34 cellular contexts compared by ENCODE assay signal in the genomic region with DNA sequence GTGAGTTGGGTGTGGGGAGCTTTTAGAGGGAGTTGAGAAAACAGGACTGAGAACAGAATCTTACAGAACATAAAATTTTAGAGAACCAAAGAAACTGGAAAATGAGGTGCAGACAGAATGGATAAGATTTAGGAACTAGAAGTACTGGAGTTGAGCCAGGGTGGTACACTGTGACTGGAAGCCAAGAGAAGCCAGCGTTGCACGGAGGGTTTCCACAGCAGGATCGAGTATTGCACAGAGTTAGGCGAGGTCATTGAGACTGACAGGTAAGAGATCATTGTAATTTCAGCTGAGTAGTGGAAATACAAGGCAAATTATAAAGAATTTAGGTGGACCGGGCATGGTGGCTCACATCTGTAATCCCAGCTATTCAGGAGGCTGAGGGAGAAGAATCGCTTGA. TPM values are rescaled to one million over a fixed set of nuclear protein-coding genes. Genes with fewer than 3 reads are reported as not detected.
"Had no signal": no experiment of that assay in that cellular context is flagged by ENCODE, and none has a peak within 500 bp of the region (broad histone marks: within the 10 kb centered on the region; RNA-seq: fewer than 3 reads in every experiment).

No MANE protein-coding gene starts in this region.

- H3K27me3 Mint-ChIP-seq: stimulated activated naive CD8-positive, alpha-beta T cell treated with anti-CD3 and anti-CD28 coated beads, Interleukin-15, amount 100 ng/mL, for 72 hours had no signal

- H3K79me2 ChIP-seq: hepatocyte, parathyroid adenoma had no signal

- H3K9ac ChIP-seq: parathyroid adenoma had no signal

- H3K27me3 ChIP-seq: hepatocyte, right atrium auricular region, right lobe of liver, tibial nerve, vagina had no signal

- DNase-seq: heart right ventricle; islet precursor cell; left ventricle myocardium inferior; naive thymus-derived CD8-positive, alpha-beta T cell; nucleus accumbens; right lobe of liver; stimulated activated CD4-positive, alpha-beta T cell treated with anti-CD3 and anti-CD28 coated beads, Interleukin-1b, Interleukin-23, amount 100 ng/mL, for 48 hours; stimulated activated CD4-positive, alpha-beta T cell treated with anti-CD3 and anti-CD28 coated beads, Interleukin-2, amount 100 ng/mL, for 48 hours; stimulated activated CD4-positive, alpha-beta T cell treated with anti-CD3 and anti-CD28 coated beads, Interleukin-4, amount 100 ng/mL, for 4 hours; stimulated activated CD8-positive, alpha-beta memory T cell treated with anti-CD3 and anti-CD28 coated beads, Interleukin-4, amount 100 ng/mL, for 48 hours; stimulated activated naive CD4-positive, alpha-beta T cell treated with Interleukin-2 at 50 U/mL for 16 hours; stimulated activated naive CD8-positive, alpha-beta T cell treated with anti-CD3 and anti-CD28 coated beads, Interleukin-15, amount 100 ng/mL, for 72 hours; substantia nigra had no signal

- H3K4me3 Mint-ChIP-seq: memory B cell; naive thymus-derived CD8-positive, alpha-beta T cell; stimulated activated memory B cell treated with anti-CD40 and anti-IgM and Interleukin-4, amounts not matched to agents 10 μg/mL and 1 μg/mL and 100 μg/mL, for 72 hours; stimulated activated naive CD8-positive, alpha-beta T cell treated with anti-CD3 and anti-CD28 coated beads, Interleukin-15, amount 100 ng/mL, for 72 hours; type B pancreatic cell had no signal

- H3K9me3 Mint-ChIP-seq: memory B cell; stimulated activated memory B cell treated with anti-CD40 and anti-IgM and Interleukin-4, amounts not matched to agents 10 μg/mL and 1 μg/mL and 100 μg/mL, for 72 hours; stimulated activated naive CD8-positive, alpha-beta T cell treated with anti-CD3 and anti-CD28 coated beads, Interleukin-15, amount 100 ng/mL, for 72 hours; type B pancreatic cell had no signal

- H3K4me2 ChIP-seq: hepatocyte, smooth muscle cell had no signal

- H3K27ac Mint-ChIP-seq: memory B cell; progenitor cell of endocrine pancreas; stimulated activated memory B cell treated with anti-CD40 and anti-IgM and Interleukin-4, amounts not matched to agents 10 μg/mL and 1 μg/mL and 100 μg/mL, for 72 hours; stimulated activated naive CD8-positive, alpha-beta T cell treated with anti-CD3 and anti-CD28 coated beads, Interleukin-15, amount 100 ng/mL, for 72 hours; type B pancreatic cell had no signal

- H3K36me3 Mint-ChIP-seq: memory B cell; naive thymus-derived CD8-positive, alpha-beta T cell; stimulated activated memory B cell treated with anti-CD40 and anti-IgM and Interleukin-4, amounts not matched to agents 10 μg/mL and 1 μg/mL and 100 μg/mL, for 72 hours; type B pancreatic cell had no signal

- H3K4me1 ChIP-seq: left ventricle myocardium inferior, right atrium auricular region, right lobe of liver, tibial nerve, vagina had no signal

- H3K4me1 Mint-ChIP-seq: stimulated activated naive CD8-positive, alpha-beta T cell treated with anti-CD3 and anti-CD28 coated beads, Interleukin-15, amount 100 ng/mL, for 72 hours had no signal

- H3K4me3 ChIP-seq: heart right ventricle, hepatocyte, left ventricle myocardium inferior, lung, right atrium auricular region, right lobe of liver, smooth muscle cell, tibial nerve, vagina had no signal

- H3K9me3 ChIP-seq: heart right ventricle, left ventricle myocardium inferior, right atrium auricular region, right lobe of liver, tibial nerve, vagina had no signal

- H3K36me3 ChIP-seq: heart right ventricle, left ventricle myocardium inferior, right atrium auricular region, right lobe of liver, tibial nerve, vagina had no signal

- ATAC-seq: heart right ventricle; naive thymus-derived CD8-positive, alpha-beta T cell; stimulated activated memory B cell treated with anti-CD40 and anti-IgM and Interleukin-4, amounts not matched to agents 10 μg/mL and 1 μg/mL and 100 μg/mL, for 72 hours; stimulated activated naive CD8-positive, alpha-beta T cell treated with anti-CD3 and anti-CD28 coated beads, Interleukin-15, amount 100 ng/mL, for 72 hours had no signal

- H3K27ac ChIP-seq: hepatocyte, left ventricle myocardium inferior, parathyroid adenoma, right atrium auricular region, right lobe of liver, tibial nerve, vagina had no signal

- H2AFZ ChIP-seq: hepatocyte had no signal

RNA-seq across cellular contexts. Expression of a gene that starts 6.6 kb away (rescaled TPM):
- total RNA-seq: hepatocyte; kidney epithelial cell; mucosa of gallbladder; naive thymus-derived CD8-positive, alpha-beta T cell; progenitor cell of endocrine pancreas; pulmonary artery endothelial cell; renal cortical epithelial cell; skeletal muscle tissue had no signal
- polyA plus RNA-seq: neural cell had no signal

RNA-seq across cellular contexts. Expression of a gene that starts 41.8 kb away (rescaled TPM):
- total RNA-seq: heart right ventricle, kidney epithelial cell, left ventricle myocardium inferior, lung, mesenteric fat pad, mucosa of gallbladder, osteoblast, progenitor cell of endocrine pancreas, pulmonary artery endothelial cell, renal cortical epithelial cell, right atrium auricular region, right lobe of liver, skeletal muscle tissue, smooth muscle cell, temporal lobe, tibial nerve, urinary bladder, vagina had no signal
- polyA plus RNA-seq: heart right ventricle; hepatocyte; lung; naive thymus-derived CD8-positive, alpha-beta T cell; neural cell; smooth muscle cell; urinary bladder had no signal

RNA-seq across cellular contexts. Expression of a gene that starts 45.9 kb away (rescaled TPM):
- total RNA-seq: hepatocyte; kidney epithelial cell; left ventricle myocardium inferior; mucosa of gallbladder; naive thymus-derived CD8-positive, alpha-beta T cell; osteoblast; progenitor cell of endocrine pancreas; renal cortical epithelial cell; smooth muscle cell; temporal lobe; urinary bladder had no signal
- polyA plus RNA-seq: naive thymus-derived CD8-positive, alpha-beta T cell; neural cell; smooth muscle cell had no signal
